1 cellular context compared by ENCODE assay signal in genomic region chr14:105413542-105413886, GRCh38.
TF ChIP-seq lines count a peak whose summit lies in the region.

No MANE protein-coding gene starts in this region.

TF ChIP-seq in IMR-90, 13 proteins besides CTCF, POLR2A, EP300 and RAD21:
- no peak for TF ChIP-seq NFE2L2 (IDR thresholded peaks at IDR 0.05; ENCODE audit: low read depth, low read length)
- TF ChIP-seq BHLHE40 (IDR thresholded peaks at IDR 0.05; ENCODE audit: low read depth, low read length): no peak
- TF ChIP-seq RCOR1 (IDR thresholded peaks at IDR 0.05; ENCODE audit: insufficient replicate concordance, low read length): no peak
- TF ChIP-seq CEBPB (IDR thresholded peaks at IDR 0.05; ENCODE audit: low read depth, low read length): no peak
- TF ChIP-seq USF2 (IDR thresholded peaks at IDR 0.05; ENCODE audit: low read depth, low read length): no peak
- TF ChIP-seq CHD1 (IDR thresholded peaks at IDR 0.05; ENCODE audit: low read depth, low read length): no peak
- no peak for TF ChIP-seq RFX5 (IDR thresholded peaks at IDR 0.05; ENCODE audit: low read depth, low read length)
- TF ChIP-seq FOS (IDR thresholded peaks at IDR 0.05; ENCODE audit: low read depth, low read length): no peak
- TF ChIP-seq MXI1 (IDR thresholded peaks at IDR 0.05; ENCODE audit: borderline replicate concordance, low read depth, low read length): no peak
- no peak for TF ChIP-seq MAZ (IDR thresholded peaks at IDR 0.05; ENCODE audit: borderline replicate concordance, low read depth, low read length)
- TF ChIP-seq, protein P1, sequence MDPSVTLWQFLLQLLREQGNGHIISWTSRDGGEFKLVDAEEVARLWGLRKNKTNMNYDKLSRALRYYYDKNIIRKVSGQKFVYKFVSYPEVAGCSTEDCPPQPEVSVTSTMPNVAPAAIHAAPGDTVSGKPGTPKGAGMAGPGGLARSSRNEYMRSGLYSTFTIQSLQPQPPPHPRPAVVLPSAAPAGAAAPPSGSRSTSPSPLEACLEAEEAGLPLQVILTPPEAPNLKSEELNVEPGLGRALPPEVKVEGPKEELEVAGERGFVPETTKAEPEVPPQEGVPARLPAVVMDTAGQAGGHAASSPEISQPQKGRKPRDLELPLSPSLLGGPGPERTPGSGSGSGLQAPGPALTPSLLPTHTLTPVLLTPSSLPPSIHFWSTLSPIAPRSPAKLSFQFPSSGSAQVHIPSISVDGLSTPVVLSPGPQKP (IDR thresholded peaks at IDR 0.05; ENCODE audit: borderline replicate concordance, low read depth, low read length): no peak
- no peak for TF ChIP-seq MAFK (IDR thresholded peaks at IDR 0.05; ENCODE audit: low read depth, low read length)
- TF ChIP-seq SMC3 (IDR thresholded peaks at IDR 0.05; ENCODE audit: low read depth, low read length): no peak
